15 cellular contexts compared by ENCODE assay signal in genomic region chr2:8490166-8490565, GRCh38.
"Had no signal": no experiment of that assay in that cellular context is flagged by ENCODE, and none has a peak within 500 bp of the region (broad histone marks: within the 10 kb centered on the region; RNA-seq: fewer than 3 reads in every experiment).

No MANE protein-coding gene starts in this region.

- DNase-seq: activated CD4-positive, alpha-beta T cell treated with anti-CD3 and anti-CD28 coated beads for 4 hours; activated gamma-delta T cell treated with Interleukin-2 at 50 U/mL for 16 hours; esophagus squamous epithelium; foreskin fibroblast; nephron progenitor cell; ovary; stimulated activated CD4-positive, alpha-beta T cell treated with anti-CD3 and anti-CD28 coated beads, Interleukin-4, amount 100 ng/mL, for 4 hours; SW 1271; T1000 had no signal

- H3K27me3 ChIP-seq: ascending aorta, esophagus squamous epithelium, ovary, tibial nerve, vagina had no signal

- H3K4me3 Mint-ChIP-seq: memory B cell, nephron progenitor cell had no signal

- H3K36me3 ChIP-seq: ascending aorta, esophagus squamous epithelium, ovary, tibial nerve, vagina had no signal

- H3K27ac ChIP-seq: ascending aorta, tibial nerve, vagina had no signal

- ATAC-seq: left lobe of liver had no signal

- H3K4me3 ChIP-seq: ascending aorta, esophagus squamous epithelium, ovary, skin epidermis, tibial nerve, vagina had no signal

- H3K27ac Mint-ChIP-seq: memory B cell, nephron progenitor cell had no signal

- H3K9me3 ChIP-seq: ascending aorta, esophagus squamous epithelium, ovary, tibial nerve, vagina had no signal

- H3K9me3 Mint-ChIP-seq: memory B cell, nephron progenitor cell had no signal
